Comparison of ENCODE assay signal across 1 cellular context in the genomic region with DNA sequence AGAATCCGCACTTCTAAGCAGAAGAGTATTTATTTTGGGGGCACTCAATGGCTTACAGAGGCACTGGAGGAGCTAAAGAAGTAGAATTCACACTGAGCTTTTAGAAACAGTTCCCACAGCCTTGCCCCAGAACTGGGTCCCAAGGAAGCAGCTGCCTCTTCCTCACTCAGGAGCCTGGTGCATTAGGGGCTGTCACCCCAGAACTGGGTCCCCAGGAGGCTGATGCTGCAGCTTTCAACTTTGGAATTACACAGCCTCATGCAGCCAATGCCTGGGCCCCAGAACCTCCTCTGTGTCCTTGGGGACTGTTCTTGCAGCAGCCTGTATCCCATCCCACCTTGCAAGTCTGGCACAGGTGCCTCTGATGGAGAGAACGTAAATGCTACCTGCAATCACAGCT.
TF ChIP-seq lines count a peak whose summit lies in the region.

No MANE protein-coding gene starts in this region.

TF ChIP-seq in GM23338, 12 proteins besides CTCF, POLR2A, EP300 and RAD21 (continued from another document):
- TF ChIP-seq EZH2phosphoT487 (IDR thresholded peaks at IDR 0.05; ENCODE audit: unreplicated experiment): no peak
- TF ChIP-seq, protein P1, sequence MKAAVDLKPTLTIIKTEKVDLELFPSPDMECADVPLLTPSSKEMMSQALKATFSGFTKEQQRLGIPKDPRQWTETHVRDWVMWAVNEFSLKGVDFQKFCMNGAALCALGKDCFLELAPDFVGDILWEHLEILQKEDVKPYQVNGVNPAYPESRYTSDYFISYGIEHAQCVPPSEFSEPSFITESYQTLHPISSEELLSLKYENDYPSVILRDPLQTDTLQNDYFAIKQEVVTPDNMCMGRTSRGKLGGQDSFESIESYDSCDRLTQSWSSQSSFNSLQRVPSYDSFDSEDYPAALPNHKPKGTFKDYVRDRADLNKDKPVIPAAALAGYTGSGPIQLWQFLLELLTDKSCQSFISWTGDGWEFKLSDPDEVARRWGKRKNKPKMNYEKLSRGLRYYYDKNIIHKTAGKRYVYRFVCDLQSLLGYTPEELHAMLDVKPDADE (IDR thresholded peaks at IDR 0.05): no peak
- no peak for TF ChIP-seq STAT1 (IDR thresholded peaks at IDR 0.05; ENCODE audit: unreplicated experiment)
- TF ChIP-seq, protein P2, sequence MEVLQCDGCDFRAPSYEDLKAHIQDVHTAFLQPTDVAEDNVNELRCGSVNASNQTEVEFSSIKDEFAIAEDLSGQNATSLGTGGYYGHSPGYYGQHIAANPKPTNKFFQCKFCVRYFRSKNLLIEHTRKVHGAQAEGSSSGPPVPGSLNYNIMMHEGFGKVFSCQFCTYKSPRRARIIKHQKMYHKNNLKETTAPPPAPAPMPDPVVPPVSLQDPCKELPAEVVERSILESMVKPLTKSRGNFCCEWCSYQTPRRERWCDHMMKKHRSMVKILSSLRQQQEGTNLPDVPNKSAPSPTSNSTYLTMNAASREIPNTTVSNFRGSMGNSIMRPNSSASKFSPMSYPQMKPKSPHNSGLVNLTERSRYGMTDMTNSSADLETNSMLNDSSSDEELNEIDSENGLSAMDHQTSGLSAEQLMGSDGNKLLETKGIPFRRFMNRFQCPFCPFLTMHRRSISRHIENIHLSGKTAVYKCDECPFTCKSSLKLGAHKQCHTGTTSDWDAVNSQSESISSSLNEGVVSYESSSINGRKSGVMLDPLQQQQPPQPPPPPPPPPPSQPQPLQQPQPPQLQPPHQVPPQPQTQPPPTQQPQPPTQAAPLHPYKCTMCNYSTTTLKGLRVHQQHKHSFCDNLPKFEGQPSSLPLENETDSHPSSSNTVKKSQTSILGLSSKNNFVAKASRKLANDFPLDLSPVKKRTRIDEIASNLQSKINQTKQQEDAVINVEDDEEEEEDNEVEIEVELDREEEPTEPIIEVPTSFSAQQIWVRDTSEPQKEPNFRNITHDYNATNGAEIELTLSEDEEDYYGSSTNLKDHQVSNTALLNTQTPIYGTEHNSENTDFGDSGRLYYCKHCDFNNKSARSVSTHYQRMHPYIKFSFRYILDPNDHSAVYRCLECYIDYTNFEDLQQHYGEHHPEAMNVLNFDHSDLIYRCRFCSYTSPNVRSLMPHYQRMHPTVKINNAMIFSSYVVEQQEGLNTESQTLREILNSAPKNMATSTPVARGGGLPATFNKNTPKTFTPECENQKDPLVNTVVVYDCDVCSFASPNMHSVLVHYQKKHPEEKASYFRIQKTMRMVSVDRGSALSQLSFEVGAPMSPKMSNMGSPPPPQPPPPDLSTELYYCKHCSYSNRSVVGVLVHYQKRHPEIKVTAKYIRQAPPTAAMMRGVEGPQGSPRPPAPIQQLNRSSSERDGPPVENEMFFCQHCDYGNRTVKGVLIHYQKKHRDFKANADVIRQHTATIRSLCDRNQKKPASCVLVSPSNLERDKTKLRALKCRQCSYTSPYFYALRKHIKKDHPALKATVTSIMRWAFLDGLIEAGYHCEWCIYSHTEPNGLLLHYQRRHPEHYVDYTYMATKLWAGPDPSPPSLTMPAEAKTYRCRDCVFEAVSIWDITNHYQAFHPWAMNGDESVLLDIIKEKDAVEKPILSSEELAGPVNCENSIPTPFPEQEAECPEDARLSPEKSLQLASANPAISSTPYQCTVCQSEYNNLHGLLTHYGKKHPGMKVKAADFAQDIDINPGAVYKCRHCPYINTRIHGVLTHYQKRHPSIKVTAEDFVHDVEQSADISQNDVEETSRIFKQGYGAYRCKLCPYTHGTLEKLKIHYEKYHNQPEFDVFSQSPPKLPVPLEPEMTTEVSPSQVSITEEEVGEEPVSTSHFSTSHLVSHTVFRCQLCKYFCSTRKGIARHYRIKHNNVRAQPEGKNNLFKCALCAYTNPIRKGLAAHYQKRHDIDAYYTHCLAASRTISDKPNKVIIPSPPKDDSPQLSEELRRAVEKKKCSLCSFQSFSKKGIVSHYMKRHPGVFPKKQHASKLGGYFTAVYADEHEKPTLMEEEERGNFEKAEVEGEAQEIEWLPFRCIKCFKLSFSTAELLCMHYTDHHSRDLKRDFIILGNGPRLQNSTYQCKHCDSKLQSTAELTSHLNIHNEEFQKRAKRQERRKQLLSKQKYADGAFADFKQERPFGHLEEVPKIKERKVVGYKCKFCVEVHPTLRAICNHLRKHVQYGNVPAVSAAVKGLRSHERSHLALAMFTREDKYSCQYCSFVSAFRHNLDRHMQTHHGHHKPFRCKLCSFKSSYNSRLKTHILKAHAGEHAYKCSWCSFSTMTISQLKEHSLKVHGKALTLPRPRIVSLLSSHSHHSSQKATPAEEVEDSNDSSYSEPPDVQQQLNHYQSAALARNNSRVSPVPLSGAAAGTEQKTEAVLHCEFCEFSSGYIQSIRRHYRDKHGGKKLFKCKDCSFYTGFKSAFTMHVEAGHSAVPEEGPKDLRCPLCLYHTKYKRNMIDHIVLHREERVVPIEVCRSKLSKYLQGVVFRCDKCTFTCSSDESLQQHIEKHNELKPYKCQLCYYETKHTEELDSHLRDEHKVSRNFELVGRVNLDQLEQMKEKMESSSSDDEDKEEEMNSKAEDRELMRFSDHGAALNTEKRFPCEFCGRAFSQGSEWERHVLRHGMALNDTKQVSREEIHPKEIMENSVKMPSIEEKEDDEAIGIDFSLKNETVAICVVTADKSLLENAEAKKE (CRISPR knock-in tag; IDR thresholded peaks at IDR 0.05): no peak
